Comparison of ENCODE assay signal across 9 cellular contexts in genomic region chr4:105059337-105059736, GRCh38.
DNase-seq lines count a peak whose midpoint lies in the region; ATAC-seq, FAIRE-seq and TF ChIP-seq lines count a peak whose summit lies in the region.
"Had no signal": no experiment of that assay in that cellular context is flagged by ENCODE, and none has a peak within 500 bp of the region (broad histone marks: within the 10 kb centered on the region; RNA-seq: fewer than 3 reads in every experiment).

No MANE protein-coding gene starts in this region.

- H2BK120ac ChIP-seq in neuronal stem cell (ENCODE audit: low read depth, low read length) = no peak overlapping the region

- H3K27me3 ChIP-seq in mammary epithelial cell (ENCODE audit: insufficient read depth, low read length) (no peaks in the 10 kb centered on the region), neuronal stem cell (ENCODE audit: control insufficient read depth in 3 of 3, insufficient read depth in 3 of 3, low read depth in 1 of 3, low read length in 3 of 3) (no peaks in the 10 kb centered on the region)

- H3K18ac ChIP-seq in neuronal stem cell (ENCODE audit: low read length) = no peak overlapping the region

- no peak overlapping the region for H3K4ac ChIP-seq in neuronal stem cell (ENCODE audit: low read length)

- no peak overlapping the region for H2BK15ac ChIP-seq in neuronal stem cell (ENCODE audit: low read length)

- in situ Hi-C loops in GM13977 (cut with MboI; ENCODE audit: low pct_unique_long_range_greater_than_20kb, low sequenced_read_pairs, unreplicated experiment) (loop anchor here (10.0 kb wide), 1 partner anchor 195 kb away; no protein-coding TSS in a partner anchor), mammary epithelial cell (cut with MboI; ENCODE audit: low sequenced_read_pairs in 2 of 2) (no loop called here)

- H3K14ac ChIP-seq in neuronal stem cell (ENCODE audit: low read length) = no peak overlapping the region

- ATAC-seq in GM19463 (IDR thresholded peaks at IDR 0.05; ENCODE audit: unreplicated experiment) (peak; percentile 25), HG03378 (IDR thresholded peaks at IDR 0.05; ENCODE audit: unreplicated experiment) (peak; percentile 35)

- BruUV-seq in mammary epithelial cell (replicated peaks; lab: Mats Ljungman, UMichigan) = no TSS peak

- TF ChIP-seq CTCF in GM13977 (IDR thresholded peaks at IDR 0.05; ENCODE audit: extremely low read depth, insufficient read depth, missing control alignments) (no peak), mammary epithelial cell (conservative IDR thresholded peaks at IDR 0.05 in 1 of 2, IDR thresholded peaks at IDR 0.05 in 1 of 2; ENCODE audit: extremely low read depth in 1 of 2, insufficient read depth in 1 of 2, low read depth in 1 of 2, low read length in 2 of 2) (no peak), kidney (IDR thresholded peaks at IDR 0.05; ENCODE audit: borderline replicate concordance, extremely low read depth, insufficient read depth) (no peak)

- DNase-seq in GM13977 (ENCODE audit: low spot score) (peak; percentile 34), mammary epithelial cell (peak; percentile 39), kidney (no peak), NCI-H748 (lab: John Stamatoyannopoulos, UW; ENCODE audit: unreplicated experiment) (no peak), neuronal stem cell (ENCODE audit: low spot score) (no peak), DMS 273 treated with DMSO at 0.1 percent for 48 hours (lab: John Stamatoyannopoulos, UW) (no peak)

- CTCF ChIA-PET in mammary epithelial cell (lab: Charles Lee; ENCODE audit: low non-redundant PET) = no interaction called here

- peaks cover 44% of the 10 kb centered on the region for H3K4me1 ChIP-seq in mammary epithelial cell (ENCODE audit: insufficient read depth, low read length)
- H3K4me1 ChIP-seq in kidney (ENCODE audit: control insufficient read depth in 1 of 2, insufficient read depth in 1 of 2, low read depth in 1 of 2, low read length in 2 of 2) = no peaks in the 10 kb centered on the region
- peaks cover 0 to 5% of the 10 kb centered on the region in 2 donors for H3K4me1 ChIP-seq in neuronal stem cell (ENCODE audit: control insufficient read depth in 2 of 2, insufficient read depth in 1 of 2, low read depth in 1 of 2, low read length in 2 of 2)

- H3K9me3 ChIP-seq in mammary epithelial cell (replicated peaks; ENCODE audit: insufficient read depth, low read length) (no peaks in the 10 kb centered on the region), kidney (ENCODE audit: control insufficient read depth in 1 of 2, low read length in 2 of 2) (no peaks in the 10 kb centered on the region), neuronal stem cell (replicated peaks in 1 of 2; ENCODE audit: control insufficient read depth in 2 of 2, insufficient read depth in 1 of 2, low read depth in 1 of 2, low read length in 2 of 2) (no peaks in the 10 kb centered on the region)

- H4K20me1 ChIP-seq in mammary epithelial cell (ENCODE audit: insufficient read depth, low read length) = no peaks in the 10 kb centered on the region

- dilution Hi-C loops in mammary epithelial cell (cut with HindIII; ENCODE audit: low sequenced_read_pairs) = no loop called here

- H3K79me2 ChIP-seq in mammary epithelial cell (ENCODE audit: insufficient read depth, low read length) = no peaks in the 10 kb centered on the region

- H4K91ac ChIP-seq in neuronal stem cell (ENCODE audit: low read depth, low read length, poor library complexity) = no peak overlapping the region

- no peak overlapping the region for H3K23ac ChIP-seq in neuronal stem cell (ENCODE audit: low read depth, low read length, poor library complexity)

- no peak for FAIRE-seq in kidney (lab: Jason Lieb, UNC)

- no peak overlapping the region for H4K8ac ChIP-seq in neuronal stem cell (ENCODE audit: low read depth, low read length)

- no peaks in the 10 kb centered on the region for H3K36me3 ChIP-seq in mammary epithelial cell (ENCODE audit: insufficient read depth, low read length)
- no peaks in the 10 kb centered on the region for H3K36me3 ChIP-seq in kidney (ENCODE audit: control insufficient read depth in 1 of 2, insufficient read depth in 2 of 2, low read length in 2 of 2)
- H3K36me3 ChIP-seq in neuronal stem cell (replicated peaks in 1 of 2; ENCODE audit: control insufficient read depth in 2 of 2, insufficient read depth in 2 of 2, low read length in 2 of 2) = no peaks in the 10 kb centered on the region

- no peak overlapping the region for H2AK5ac ChIP-seq in neuronal stem cell (ENCODE audit: low read depth, low read length)

- H2BK5ac ChIP-seq in neuronal stem cell (ENCODE audit: low read length) = no peak overlapping the region

- no peak overlapping the region for H2AFZ ChIP-seq in mammary epithelial cell (ENCODE audit: low read depth, low read length)
- H2AFZ ChIP-seq in neuronal stem cell (ENCODE audit: low read length) = no peak overlapping the region

- H3K4me3 ChIP-seq in mammary epithelial cell (replicated peaks in 1 of 3; ENCODE audit: insufficient read depth in 1 of 3, low read depth in 2 of 3, low read length in 3 of 3) (no peak overlapping the region), kidney (ENCODE audit: low read length in 2 of 2) (no peak overlapping the region), neuronal stem cell (ENCODE audit: low read length in 2 of 2) (no peak overlapping the region)

- H3K9ac ChIP-seq in mammary epithelial cell (ENCODE audit: insufficient read depth, low read length) (no peak overlapping the region), kidney (ENCODE audit: low read length in 2 of 2) (no peak overlapping the region), neuronal stem cell (ENCODE audit: low read depth, low read length, poor library complexity) (no peak overlapping the region)
- H3K9ac ChIP-seq: KMS-11 had no signal

- no peaks in the 10 kb centered on the region for H3K79me1 ChIP-seq in neuronal stem cell (ENCODE audit: low read depth, low read length)

- intact Hi-C loops in mammary epithelial cell (cut with micrococcal nuclease) = no loop called here
- intact Hi-C loops in kidney (cut with DNase I) = no loop called here

- H3K27ac ChIP-seq in mammary epithelial cell (ENCODE audit: insufficient read depth, low read depth, low read length) = no peak overlapping the region
- H3K27ac ChIP-seq in kidney (ENCODE audit: low read depth in 2 of 2, low read length in 2 of 2) = no peak overlapping the region
- H3K27ac ChIP-seq in neuronal stem cell (replicated peaks; ENCODE audit: low read length) = no peak overlapping the region
- H3K27ac ChIP-seq: KMS-11 had no signal

- H3K4me2 ChIP-seq in mammary epithelial cell (ENCODE audit: insufficient read depth, low read depth, low read length) (no peak overlapping the region), neuronal stem cell (ENCODE audit: insufficient read depth, low read length, poor library complexity, severe bottlenecking) (no peak overlapping the region)
- H3K4me2 ChIP-seq: KMS-11 had no signal

- no peak overlapping the region for H2BK12ac ChIP-seq in neuronal stem cell (ENCODE audit: low read length)

Comparison
In these comparisons a context has a peak if more than half of its experiments do, and no peak if none do; other contexts are left out.
1. DNase-seq: peak in GM13977 (single experiment) and mammary epithelial cell (single experiment); none in kidney (single experiment), NCI-H748 (single experiment), neuronal stem cell (single experiment) and DMS 273 treated with DMSO at 0.1 percent for 48 hours (single experiment).